In genomic region chr9:3478549-3478953, GRCh38 we compare ENCODE assay signal across 8 cellular contexts. TPM values are rescaled to one million over a fixed set of nuclear protein-coding genes. Genes with fewer than 3 reads are reported as not detected.
DNase-seq lines count a peak whose midpoint lies in the region; ATAC-seq and TF ChIP-seq lines count a peak whose summit lies in the region.

No MANE protein-coding gene starts in this region.

- no peaks in the 10 kb centered on the region for H3K27me3 Mint-ChIP-seq in activated T-cell treated with anti-CD3 and anti-CD28 coated beads, Interleukin-2, amount 50 U/mL, for 24 hours
- H3K27me3 Mint-ChIP-seq in activated naive CD8-positive, alpha-beta T cell treated with anti-CD3 and anti-CD28 coated beads, Interleukin-2, amount 10 ng/mL, durations not matched to agents 7 days and 5 days: no peaks in the 10 kb centered on the region

- TF ChIP-seq CTCF in coronary artery (IDR thresholded peaks at IDR 0.05): no peak

- no peak overlapping the region for H3K27ac ChIP-seq in coronary artery

- H3K4me3 ChIP-seq in coronary artery: no peak overlapping the region

- peaks cover 57% of the 10 kb centered on the region for H3K36me3 Mint-ChIP-seq in activated T-cell treated with anti-CD3 and anti-CD28 coated beads, Interleukin-2, amount 50 U/mL, for 24 hours (ENCODE audit: low read depth)
- peaks cover 26% of the 10 kb centered on the region for H3K36me3 Mint-ChIP-seq in activated naive CD8-positive, alpha-beta T cell treated with anti-CD3 and anti-CD28 coated beads, Interleukin-2, amount 10 ng/mL, durations not matched to agents 7 days and 5 days

- H3K4me3 Mint-ChIP-seq in activated T-cell treated with anti-CD3 and anti-CD28 coated beads, Interleukin-2, amount 50 U/mL, for 24 hours: peak overlapping the region; percentile 72
- peak overlapping the region; percentile 15 for H3K4me3 Mint-ChIP-seq in activated naive CD8-positive, alpha-beta T cell treated with anti-CD3 and anti-CD28 coated beads, Interleukin-2, amount 10 ng/mL, durations not matched to agents 7 days and 5 days

- POLR2A ChIA-PET in activated naive CD8-positive, alpha-beta T cell treated with anti-CD3 and anti-CD28 coated beads, Interleukin-2, amount 10 ng/mL, durations not matched to agents 7 days and 5 days (lab: Charles Lee): interaction anchor here (5.9 kb wide), 1 partner anchor 48 kb away, joined by 61 read pairs; the partner anchor contains the start of gene RFX3

- no peak for DNase-seq in activated T-cell treated with anti-CD3 and anti-CD28 coated beads, Interleukin-2, amount 50 U/mL, for 24 hours
- DNase-seq in activated T-cell treated with anti-CD3 and anti-CD28 coated beads for 4 hours: no peak
- no peak for DNase-seq in activated naive CD8-positive, alpha-beta T cell treated with anti-CD3 and anti-CD28 coated beads, Interleukin-2, amount 10 ng/mL, durations not matched to agents 7 days and 5 days
- DNase-seq in pulmonary artery endothelial cell (ENCODE audit: low read depth, low spot score): peak; percentile 93
- DNase-seq in ureter (ENCODE audit: low spot score): no peak
- DNase-seq in mesenteric fat pad (ENCODE audit: low spot score): no peak
- no peak for DNase-seq in coronary artery (ENCODE audit: low spot score)

- H3K27ac Mint-ChIP-seq in activated T-cell treated with anti-CD3 and anti-CD28 coated beads, Interleukin-2, amount 50 U/mL, for 24 hours: peak overlapping the region; percentile 93
- H3K27ac Mint-ChIP-seq in activated naive CD8-positive, alpha-beta T cell treated with anti-CD3 and anti-CD28 coated beads, Interleukin-2, amount 10 ng/mL, durations not matched to agents 7 days and 5 days: peak overlapping the region; percentile 30

- H3K9me3 Mint-ChIP-seq in activated T-cell treated with anti-CD3 and anti-CD28 coated beads, Interleukin-2, amount 50 U/mL, for 24 hours: no peaks in the 10 kb centered on the region
- peaks cover 4% of the 10 kb centered on the region for H3K9me3 Mint-ChIP-seq in activated naive CD8-positive, alpha-beta T cell treated with anti-CD3 and anti-CD28 coated beads, Interleukin-2, amount 10 ng/mL, durations not matched to agents 7 days and 5 days

- H3K4me1 Mint-ChIP-seq in activated T-cell treated with anti-CD3 and anti-CD28 coated beads, Interleukin-2, amount 50 U/mL, for 24 hours (ENCODE audit: low read depth): peaks cover 74% of the 10 kb centered on the region
- H3K4me1 Mint-ChIP-seq in activated naive CD8-positive, alpha-beta T cell treated with anti-CD3 and anti-CD28 coated beads, Interleukin-2, amount 10 ng/mL, durations not matched to agents 7 days and 5 days: peaks cover 33% of the 10 kb centered on the region

- peak; percentile 37 for ATAC-seq in HG03342 (IDR thresholded peaks at IDR 0.05; ENCODE audit: unreplicated experiment)
- ATAC-seq in activated naive CD8-positive, alpha-beta T cell treated with anti-CD3 and anti-CD28 coated beads, Interleukin-2, amount 10 ng/mL, durations not matched to agents 7 days and 5 days (ENCODE audit: low read depth): no peak

RNA-seq across cellular contexts. Expression of gene RFX3, which starts 47.2 kb away (rescaled TPM):
- 10 to 100 TPM; 13.5 to 16.2 TPM for total RNA-seq in activated naive CD8-positive, alpha-beta T cell treated with anti-CD3 and anti-CD28 coated beads, Interleukin-2, amount 10 ng/mL, durations not matched to agents 7 days and 5 days
- total RNA-seq in pulmonary artery endothelial cell (2.8 and 7.2 TPM in 2 replicates), ureter (19.2 TPM), mesenteric fat pad (10.8 TPM)
